In genomic region chr3:149342413-149343340, GRCh38 we compare ENCODE assay signal across 11 cellular contexts. TPM values are rescaled to one million over a fixed set of nuclear protein-coding genes. Genes with fewer than 3 reads are reported as not detected.
DNase-seq lines count a peak whose midpoint lies in the region; ATAC-seq, FAIRE-seq and TF ChIP-seq lines count a peak whose summit lies in the region.
"Had no signal": no experiment of that assay in that cellular context is flagged by ENCODE, and none has a peak within 500 bp of the region (broad histone marks: within the 10 kb centered on the region; RNA-seq: fewer than 3 reads in every experiment).

No MANE protein-coding gene starts in this region.

- TF ChIP-seq CTCF in HepG2 (CRISPR knock-in tag; IDR thresholded peaks at IDR 0.05), result no peak
- TF ChIP-seq CTCF in right lobe of liver (IDR thresholded peaks at IDR 0.05), result no peak
- no peak for TF ChIP-seq CTCF in fibroblast of mammary gland (conservative IDR thresholded peaks at IDR 0.05; ENCODE audit: control insufficient read depth, insufficient read depth, low read depth, low read length)
- no peak for TF ChIP-seq CTCF in ascending aorta (IDR thresholded peaks at IDR 0.05)
- TF ChIP-seq CTCF in lower lobe of right lung (IDR thresholded peaks at IDR 0.05), result no peak

- H3K9me3 ChIP-seq in HepG2 (ENCODE audit: low read length) (no peaks in the 10 kb centered on the region), right lobe of liver (no peaks in the 10 kb centered on the region), ascending aorta (no peaks in the 10 kb centered on the region), lower lobe of right lung (no peaks in the 10 kb centered on the region)

- BruUV-seq in HepG2 (replicated peaks; lab: Mats Ljungman, UMichigan), result no TSS peak

- no peak overlapping the region for H3K4me2 ChIP-seq in HepG2 (ENCODE audit: low read depth, low read length)

- no peak for TF ChIP-seq RAD21 in HepG2 (CRISPR knock-in tag; IDR thresholded peaks at IDR 0.05)

- H3K36me3 ChIP-seq in HepG2 (replicated peaks in 1 of 2; ENCODE audit: control insufficient read depth in 1 of 2, insufficient read depth in 2 of 2, low read length in 2 of 2) (no peaks in the 10 kb centered on the region), right lobe of liver (no peaks in the 10 kb centered on the region), ascending aorta (no peaks in the 10 kb centered on the region), lower lobe of right lung (no peaks in the 10 kb centered on the region)

- no peaks in the 10 kb centered on the region for H3K27me3 ChIP-seq in HepG2 (ENCODE audit: control insufficient read depth in 1 of 2, insufficient read depth in 2 of 2, low read length in 2 of 2)
- H3K27me3 ChIP-seq in right lobe of liver, result no peaks in the 10 kb centered on the region
- H3K27me3 ChIP-seq in ascending aorta, result no peaks in the 10 kb centered on the region
- no peaks in the 10 kb centered on the region for H3K27me3 ChIP-seq in lower lobe of right lung (ENCODE audit: low read depth)

- TF ChIP-seq POLR2A in HepG2 (IDR thresholded peaks at IDR 0.05; ENCODE audit: insufficient read depth in 1 of 2, low read depth in 2 of 2, low read length in 2 of 2) (no peak), right lobe of liver (IDR thresholded peaks at IDR 0.05) (no peak)

- H4K20me1 ChIP-seq in HepG2 (ENCODE audit: insufficient read depth, low read length), result no peaks in the 10 kb centered on the region

- ATAC-seq in HepG2 (no peak), right lobe of liver (no peak), lower lobe of right lung (no peak)
- ATAC-seq: CD8-positive, alpha-beta T cell had no signal

- WGBS in HepG2 (ENCODE audit: low lambda C conversion rate), result 66% methylated on average over 4 of the region's 4 CpGs
- WGBS in right lobe of liver (ENCODE audit: insufficient coverage, low coverage, low lambda C conversion rate, missing lambda C conversion rate), result 67% methylated on average over 4 of the region's 4 CpGs

- CTCF ChIA-PET in HepG2 (lab: Yijun Ruan, JAX; ENCODE audit: low intra/inter-chr PET ratio, low total read pairs), result no interaction called here

- no peak for FAIRE-seq in HepG2 (lab: Jason Lieb, UNC)

- intact Hi-C loops in HepG2 (cut with micrococcal nuclease; ENCODE audit: unreplicated experiment) (loop anchor here (10.0 kb wide), 1 partner anchor 48 kb away; no protein-coding TSS in a partner anchor), right lobe of liver (cut with DNase I) (no loop called here), ascending aorta (cut with DNase I) (no loop called here), lower lobe of right lung (cut with DNase I) (no loop called here)

- TF ChIP-seq EP300 in HepG2 (IDR thresholded peaks at IDR 0.05; ENCODE audit: low read depth in 2 of 2, low read length in 2 of 2), result no peak
- TF ChIP-seq EP300 in HepG2 (CRISPR knock-in tag; IDR thresholded peaks at IDR 0.05; ENCODE audit: borderline replicate concordance), result no peak

- in situ Hi-C loops in HepG2 (cut with HindIII; ENCODE audit: extremely low pct_ligation_motif_present, low pct_unique_long_range_greater_than_20kb), result no loop called here

- no peak overlapping the region for H3K4me3 ChIP-seq in HepG2 (replicated peaks in 1 of 3; ENCODE audit: insufficient read depth in 1 of 3, low read depth in 2 of 3, low read length in 3 of 3)
- no peak overlapping the region for H3K4me3 ChIP-seq in right lobe of liver
- H3K4me3 ChIP-seq in fibroblast of mammary gland (ENCODE audit: control insufficient read depth, low read depth, low read length), result no peak overlapping the region
- no peak overlapping the region for H3K4me3 ChIP-seq in ascending aorta
- H3K4me3 ChIP-seq in lower lobe of right lung, result no peak overlapping the region

- peak overlapping the region; percentile 8 for H2AFZ ChIP-seq in HepG2 (ENCODE audit: low read length)

- POLR2A ChIA-PET in HepG2 (lab: Yijun Ruan, JAX), result no interaction called here

- H3K27ac ChIP-seq in HepG2 (ENCODE audit: extremely low read length, insufficient read depth, low read length) (no peak overlapping the region), right lobe of liver (no peak overlapping the region), ascending aorta (no peak overlapping the region), lower lobe of right lung (no peak overlapping the region)

- H3K9ac ChIP-seq in HepG2 (ENCODE audit: insufficient read depth, low read depth, low read length), result no peak overlapping the region

- H3K4me1 ChIP-seq in HepG2 (ENCODE audit: insufficient read depth, low read length) (peaks cover 35% of the 10 kb centered on the region), right lobe of liver (peaks cover 0 to 13% (median 6%) of the 10 kb centered on the region in 4 donors), ascending aorta (peaks cover 0 to 15% of the 10 kb centered on the region in 2 donors), lower lobe of right lung (peaks cover 24% of the 10 kb centered on the region)

- no peak for DNase-seq in HepG2 (ENCODE audit: low spot score)
- DNase-seq in right lobe of liver, result no peak
- DNase-seq in RKO (ENCODE audit: low spot score), result peak; percentile 53
- peak; percentile 88 for DNase-seq in fibroblast of mammary gland (ENCODE audit: low read depth)
- DNase-seq in activated CD4-positive, alpha-beta T cell treated with anti-CD3 and anti-CD28 coated beads, Interleukin-2, amount 50 U/mL, for 4 hours, result no peak
- DNase-seq in RPMI8226, result no peak
- no peak for DNase-seq in ascending aorta (ENCODE audit: low spot score in 2 of 2)
- DNase-seq in lower lobe of right lung, result no peak
- DNase-seq: CD8-positive, alpha-beta T cell; effector memory CD4-positive, alpha-beta T cell; NCI-H446 treated with DMSO at 0.1 percent for 48 hours had no signal

- no peaks in the 10 kb centered on the region for H3K79me2 ChIP-seq in HepG2 (ENCODE audit: insufficient read depth, low read length)

RNA-seq across cellular contexts. Expression of gene TM4SF18, which starts 9.2 kb away (rescaled TPM):
- not detected in 2 replicates for total RNA-seq in HepG2 (2016; rRNA removed; fragmentation: Illumina TruSeq; extraction: Trizol)
- total RNA-seq in HepG2 (2016; cell fraction: cytosol; rRNA removed; fragmentation: Illumina TruSeq; extraction: Trizol; ENCODE audit: low read depth), result not detected in 2 replicates
- total RNA-seq in HepG2 (2016; cell fraction: insoluble cytoplasmic fraction; rRNA removed; fragmentation: Illumina TruSeq; extraction: Trizol), result not detected in 2 replicates
- not detected in 2 replicates for total RNA-seq in HepG2 (2016; cell fraction: membrane; rRNA removed; fragmentation: Illumina TruSeq; extraction: Trizol)
- total RNA-seq in HepG2 (2016; cell fraction: nucleus; rRNA removed; fragmentation: Illumina TruSeq; extraction: Trizol), result not detected in 2 replicates
- polyA plus RNA-seq in HepG2 (2011; rRNA removed), result 0.15 and 0.25 TPM in 2 replicates
- polyA plus RNA-seq in HepG2 (2011; cell fraction: cytosol; rRNA removed), result 0.03 and 0.11 TPM in 2 replicates
- not detected in 2 replicates for polyA plus RNA-seq in HepG2 (2011; cell fraction: nucleus; rRNA removed)
- 0.08 TPM in 1 of 2 replicates, not detected in the other for polyA plus RNA-seq in HepG2 (2012)
- not detected in 2 replicates for polyA plus RNA-seq in HepG2 (2016; cell fraction: cytosol; fragmentation: Illumina TruSeq; extraction: Trizol; ENCODE audit: low read depth)
- not detected in 2 replicates for polyA plus RNA-seq in HepG2 (2016; cell fraction: insoluble cytoplasmic fraction; fragmentation: Illumina TruSeq; extraction: Trizol; ENCODE audit: low read depth)
- not detected in 2 replicates for polyA plus RNA-seq in HepG2 (2016; cell fraction: membrane; fragmentation: Illumina TruSeq; extraction: Trizol; ENCODE audit: low read depth)
- not detected in 2 replicates for polyA plus RNA-seq in HepG2 (2016; cell fraction: nucleus; fragmentation: Illumina TruSeq; extraction: Trizol; ENCODE audit: insufficient read depth, low read depth)
- polyA minus RNA-seq in HepG2 (2011; rRNA and poly(A)+ RNA removed; ENCODE audit: low replicate concordance), result not detected in 2 replicates
- not detected in 2 replicates for polyA minus RNA-seq in HepG2 (2011; cell fraction: cytosol; rRNA and poly(A)+ RNA removed)
- not detected in 2 replicates for polyA minus RNA-seq in HepG2 (2011; cell fraction: nucleus; rRNA and poly(A)+ RNA removed)
- 1 to 10 TPM; 1.8 to 4.6 (median 3.1) TPM for total RNA-seq in right lobe of liver
- total RNA-seq in ascending aorta, result 6.2 TPM
- total RNA-seq in lower lobe of right lung, result 6.5 TPM
- total RNA-seq: CD8-positive, alpha-beta T cell had no signal

RNA-seq across cellular contexts. Expression of gene TM4SF1, which starts 34.8 kb away (rescaled TPM):
- 226 and 431 TPM in 2 replicates for total RNA-seq in HepG2 (2016; rRNA removed; fragmentation: Illumina TruSeq; extraction: Trizol)
- total RNA-seq in HepG2 (2016; cell fraction: cytosol; rRNA removed; fragmentation: Illumina TruSeq; extraction: Trizol; ENCODE audit: low read depth), result 208 and 219 TPM in 2 replicates
- total RNA-seq in HepG2 (2016; cell fraction: insoluble cytoplasmic fraction; rRNA removed; fragmentation: Illumina TruSeq; extraction: Trizol), result 231 and 434 TPM in 2 replicates
- 245 and 253 TPM in 2 replicates for total RNA-seq in HepG2 (2016; cell fraction: membrane; rRNA removed; fragmentation: Illumina TruSeq; extraction: Trizol)
- 420 and 443 TPM in 2 replicates for total RNA-seq in HepG2 (2016; cell fraction: nucleus; rRNA removed; fragmentation: Illumina TruSeq; extraction: Trizol)
- polyA plus RNA-seq in HepG2 (2011; rRNA removed), result 1,198 and 1,359 TPM in 2 replicates
- 1,424 and 1,669 TPM in 2 replicates for polyA plus RNA-seq in HepG2 (2011; cell fraction: cytosol; rRNA removed)
- polyA plus RNA-seq in HepG2 (2011; cell fraction: nucleus; rRNA removed), result 327 and 438 TPM in 2 replicates
- 451 and 486 TPM in 2 replicates for polyA plus RNA-seq in HepG2 (2012)
- 115 and 136 TPM in 2 replicates for polyA plus RNA-seq in HepG2 (2016; cell fraction: cytosol; fragmentation: Illumina TruSeq; extraction: Trizol; ENCODE audit: low read depth)
- 218 and 233 TPM in 2 replicates for polyA plus RNA-seq in HepG2 (2016; cell fraction: insoluble cytoplasmic fraction; fragmentation: Illumina TruSeq; extraction: Trizol; ENCODE audit: low read depth)
- polyA plus RNA-seq in HepG2 (2016; cell fraction: membrane; fragmentation: Illumina TruSeq; extraction: Trizol; ENCODE audit: low read depth), result 148 and 158 TPM in 2 replicates
- 564 and 601 TPM in 2 replicates for polyA plus RNA-seq in HepG2 (2016; cell fraction: nucleus; fragmentation: Illumina TruSeq; extraction: Trizol; ENCODE audit: insufficient read depth, low read depth)
- 1,057 and 2,299 TPM in 2 replicates for polyA minus RNA-seq in HepG2 (2011; rRNA and poly(A)+ RNA removed; ENCODE audit: low replicate concordance)
- 560 and 611 TPM in 2 replicates for polyA minus RNA-seq in HepG2 (2011; cell fraction: cytosol; rRNA and poly(A)+ RNA removed)
- 379 and 448 TPM in 2 replicates for polyA minus RNA-seq in HepG2 (2011; cell fraction: nucleus; rRNA and poly(A)+ RNA removed)
- 10 to 100 TPM in 5 of 6 experiments, 1 to 10 TPM in 1; 7.9 to 63.0 (median 47.5) TPM for total RNA-seq in right lobe of liver
- total RNA-seq in ascending aorta, result 487 TPM
- total RNA-seq in lower lobe of right lung, result 146 TPM
- total RNA-seq: CD8-positive, alpha-beta T cell had no signal

Comparison
In these comparisons a context has a peak if more than half of its experiments do, and no peak if none do; other contexts are left out.
1. DNase-seq: peak in RKO (single experiment) and fibroblast of mammary gland (single experiment); none in HepG2 (single experiment), right lobe of liver (0 of 3), activated CD4-positive, alpha-beta T cell treated with anti-CD3 and anti-CD28 coated beads, Interleukin-2, amount 50 U/mL, for 4 hours (0 of 2), RPMI8226 (single experiment), ascending aorta (0 of 2) and lower lobe of right lung (single experiment).